ENCODE assay signal across 24 cellular contexts in the genomic region with DNA sequence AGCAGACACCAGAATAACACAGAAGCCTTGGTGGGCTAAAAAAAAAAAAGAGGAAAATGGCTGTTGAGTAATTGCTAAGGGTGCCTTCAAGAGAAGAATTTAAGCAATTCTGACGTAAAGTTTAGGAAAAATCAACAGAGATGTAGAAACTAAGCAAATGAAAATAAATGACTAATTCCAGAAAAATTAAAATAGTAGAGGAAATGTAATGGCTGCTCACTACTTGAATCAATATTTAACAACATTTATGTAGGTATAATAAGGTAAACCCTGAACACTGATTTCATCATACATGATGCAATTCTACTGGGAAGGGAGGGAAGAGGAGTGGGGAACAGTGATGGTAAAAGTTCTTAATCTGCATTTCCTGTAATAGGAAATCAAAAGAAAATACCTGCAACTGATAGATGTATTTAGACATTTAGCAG. TPM values are rescaled to one million over a fixed set of nuclear protein-coding genes. Genes with fewer than 3 reads are reported as not detected.
A peak's percentile ranks its signal among the peaks of the same experiment; 100 is the strongest.
DNase-seq lines count a peak whose midpoint lies in the region; ATAC-seq, FAIRE-seq and TF ChIP-seq lines count a peak whose summit lies in the region.
"Had no signal": no experiment of that assay in that cellular context is flagged by ENCODE, and none has a peak within 500 bp of the region (broad histone marks: within the 10 kb centered on the region; RNA-seq: fewer than 3 reads in every experiment).

No MANE protein-coding gene starts in this region.

- TF ChIP-seq CTCF in A549 (IDR thresholded peaks at IDR 0.05) = no peak

- FAIRE-seq in A549 (lab: Jason Lieb, UNC) = peak; percentile 80
- FAIRE-seq: D721Med, G401.6, GM12878 had no signal

- 14% methylated on average over 1 of the region's 1 CpG for WGBS in A549 (ENCODE audit: missing lambda C conversion rate)

- peaks cover 93% of the 10 kb centered on the region for H3K36me3 Mint-ChIP-seq in activated T-helper 2 cell treated with anti-CD3 and anti-CD28 coated beads, Interferon-gamma antibody, Interleukin-2, Interleukin-4, amounts not matched to agents 10 μg/mL and 5 μg/mL and 100 μg/mL, durations not matched to agents 14 hours and 24 hours and 36 hours (ENCODE audit: low read depth)

- H3K4me3 ChIP-seq in A549 (no peak overlapping the region), adipocyte (ENCODE audit: low read length) (no peak overlapping the region)
- H3K4me3 ChIP-seq: cardiac muscle cell, GM12878 had no signal

- H3K27me3 ChIP-seq in adipocyte (replicated peaks; ENCODE audit: control insufficient read depth, insufficient read depth, low read length) = no peaks in the 10 kb centered on the region
- H3K27me3 ChIP-seq: cardiac muscle cell had no signal

- no peak overlapping the region for H3K27ac Mint-ChIP-seq in activated T-helper 2 cell treated with anti-CD3 and anti-CD28 coated beads, Interferon-gamma antibody, Interleukin-2, Interleukin-4, amounts not matched to agents 10 μg/mL and 5 μg/mL and 100 μg/mL, durations not matched to agents 14 hours and 24 hours and 36 hours
- H3K27ac Mint-ChIP-seq: activated CD4-positive, alpha-beta T cell treated with anti-CD3 and anti-CD28 coated beads, Interleukin-2, amount 10 ng/mL, durations not matched to agents 24 days and 14 days; B cell had no signal

- peak; percentile 96 to 99 for TF ChIP-seq EP300 in A549 (IDR thresholded peaks at IDR 0.05)

- peak in 1 of 2 experiments; percentile 63; a peak in 3 of 5 replicates for TF ChIP-seq RAD21 in A549 (conservative IDR thresholded peaks at IDR 0.05 in 1 of 2, IDR thresholded peaks at IDR 0.05 in 1 of 2)

- intact Hi-C loops in activated T-helper 2 cell treated with anti-CD3 and anti-CD28 coated beads, Interferon-gamma antibody, Interleukin-2, Interleukin-4, amounts not matched to agents 10 μg/mL and 5 μg/mL and 100 μg/mL, durations not matched to agents 14 hours and 24 hours and 36 hours (cut with micrococcal nuclease) = no loop called here

- DNase-seq in A549 (ENCODE audit: low read depth in 1 of 2, low spot score in 1 of 2) (peak; percentile 15 to 78), EH (ENCODE audit: low read depth) (peak; percentile 83), adipocyte (ENCODE audit: low read depth) (peak; percentile 72), fibroblast of the conjunctiva (ENCODE audit: low read depth) (peak; percentile 10), glomerular visceral epithelial cell (ENCODE audit: extremely low spot score) (no peak), AG08395 (ENCODE audit: low spot score) (no peak), left lobe of liver (ENCODE audit: low spot score) (no peak)
- no peak for DNase-seq in activated T-helper 2 cell treated with anti-CD3 and anti-CD28 coated beads, Interferon-gamma antibody, Interleukin-2, Interleukin-4, amounts not matched to agents 10 μg/mL and 5 μg/mL and 100 μg/mL, durations not matched to agents 14 hours and 24 hours and 36 hours (ENCODE audit: low spot score)
- DNase-seq: activated CD4-positive, alpha-beta T cell treated with anti-CD3 and anti-CD28 coated beads, Interleukin-2, amount 10 ng/mL, durations not matched to agents 24 days and 14 days; activated T-cell treated with anti-CD3 and anti-CD28 coated beads, Interleukin-2, amount 50 U/mL, for 1 hour; effector CD4-positive, alpha-beta T cell; NCI-H1092; NCI-H748 treated with DMSO at 0.1 percent for 48 hours; occipital lobe; stimulated activated CD4-positive, alpha-beta T cell treated with anti-CD3 and anti-CD28 coated beads, Interleukin-4, amount 100 ng/mL, for 4 hours; stimulated activated CD8-positive, alpha-beta memory T cell treated with anti-CD3 and anti-CD28 coated beads, Interleukin-4, amount 100 ng/mL, for 48 hours had no signal

- peak overlapping the region; percentile 94 to 95 for H3K27ac ChIP-seq in A549
- H3K27ac ChIP-seq: cardiac muscle cell had no signal

- no peak overlapping the region for H3K9ac ChIP-seq in adipocyte (ENCODE audit: low read length)

- CTCF ChIA-PET in A549 (lab: Yijun Ruan, JAX) = interaction anchor here (1.0 to 1.6 kb wide), 2 partner anchors 22 to 74 kb away, joined by 3 to 4 read pairs; no protein-coding TSS in a partner anchor

- no peaks in the 10 kb centered on the region for H3K27me3 Mint-ChIP-seq in activated T-helper 2 cell treated with anti-CD3 and anti-CD28 coated beads, Interferon-gamma antibody, Interleukin-2, Interleukin-4, amounts not matched to agents 10 μg/mL and 5 μg/mL and 100 μg/mL, durations not matched to agents 14 hours and 24 hours and 36 hours (ENCODE audit: low read depth)
- H3K27me3 Mint-ChIP-seq: activated CD4-positive, alpha-beta T cell treated with anti-CD3 and anti-CD28 coated beads, Interleukin-2, amount 10 ng/mL, durations not matched to agents 24 days and 14 days; B cell had no signal

- no peak for TF ChIP-seq POLR2A in A549 (IDR thresholded peaks at IDR 0.05; ENCODE audit: low read length)

- POLR2A ChIA-PET in A549 (lab: Yijun Ruan, JAX) = no interaction called here

- H3K36me3 ChIP-seq in adipocyte (ENCODE audit: control insufficient read depth, insufficient read depth, low read length, severe bottlenecking) = peaks cover 93% of the 10 kb centered on the region

- H3K4me1 ChIP-seq in A549 (peaks cover 56% of the 10 kb centered on the region), adipocyte (ENCODE audit: control insufficient read depth, insufficient read depth, low read length) (peaks cover 3% of the 10 kb centered on the region)

- H3K4me1 Mint-ChIP-seq in activated T-helper 2 cell treated with anti-CD3 and anti-CD28 coated beads, Interferon-gamma antibody, Interleukin-2, Interleukin-4, amounts not matched to agents 10 μg/mL and 5 μg/mL and 100 μg/mL, durations not matched to agents 14 hours and 24 hours and 36 hours (ENCODE audit: low read depth) = peaks cover 19% of the 10 kb centered on the region
- H3K4me1 Mint-ChIP-seq: B cell had no signal

- no peaks in the 10 kb centered on the region for H3K9me3 Mint-ChIP-seq in activated T-helper 2 cell treated with anti-CD3 and anti-CD28 coated beads, Interferon-gamma antibody, Interleukin-2, Interleukin-4, amounts not matched to agents 10 μg/mL and 5 μg/mL and 100 μg/mL, durations not matched to agents 14 hours and 24 hours and 36 hours
- H3K9me3 Mint-ChIP-seq: activated CD4-positive, alpha-beta T cell treated with anti-CD3 and anti-CD28 coated beads, Interleukin-2, amount 10 ng/mL, durations not matched to agents 24 days and 14 days had no signal

- ATAC-seq in A549 = peak; percentile 73 to 84
- no peak for ATAC-seq in left lobe of liver
- ATAC-seq: activated naive CD4-positive, alpha-beta T cell treated with anti-CD3 and anti-CD28 coated beads, Interleukin-2, amount 50 U/mL, for 72 hours; GM12878; sciatic nerve; SK-N-SH treated with all-trans-retinoic acid at 6 μM for 48 hours had no signal

- peak overlapping the region; percentile 54 for H3K4me2 ChIP-seq in A549

- peaks cover 15% of the 10 kb centered on the region for H3K9me3 ChIP-seq in A549
- no peaks in the 10 kb centered on the region for H3K9me3 ChIP-seq in adipocyte (ENCODE audit: control insufficient read depth, low read length)

- H3K4me3 Mint-ChIP-seq in activated T-helper 2 cell treated with anti-CD3 and anti-CD28 coated beads, Interferon-gamma antibody, Interleukin-2, Interleukin-4, amounts not matched to agents 10 μg/mL and 5 μg/mL and 100 μg/mL, durations not matched to agents 14 hours and 24 hours and 36 hours (ENCODE audit: low read depth) = no peak overlapping the region
- H3K4me3 Mint-ChIP-seq: activated CD4-positive, alpha-beta T cell treated with anti-CD3 and anti-CD28 coated beads, Interleukin-2, amount 10 ng/mL, durations not matched to agents 24 days and 14 days; B cell had no signal

TF ChIP-seq in A549, 52 proteins besides CTCF, POLR2A, EP300 and RAD21 (continues in another document):
- TF ChIP-seq, protein P1, sequence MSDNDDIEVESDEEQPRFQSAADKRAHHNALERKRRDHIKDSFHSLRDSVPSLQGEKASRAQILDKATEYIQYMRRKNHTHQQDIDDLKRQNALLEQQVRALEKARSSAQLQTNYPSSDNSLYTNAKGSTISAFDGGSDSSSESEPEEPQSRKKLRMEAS (IDR thresholded peaks at IDR 0.05) = peak; percentile 64; the same call in 1 of the 2 replicates
- TF ChIP-seq FOSL2 (IDR thresholded peaks at IDR 0.05) (peak; percentile 97), FOSL2 (CRISPR knock-in tag; IDR thresholded peaks at IDR 0.05) (peak; percentile 91), JUN (IDR thresholded peaks at IDR 0.05) (peak; percentile 85 to 99; a peak in 4 of 5 replicates), ZC3H11A (IDR thresholded peaks at IDR 0.05) (no peak), RARB (CRISPR knock-in tag; IDR thresholded peaks at IDR 0.05) (0 out of 2 replicates have a peak, but pooled peaks have one; percentile 27), NPAS2 (CRISPR knock-in tag; IDR thresholded peaks at IDR 0.05; ENCODE audit: borderline replicate concordance) (no peak), ZSCAN20 (CRISPR knock-in tag; IDR thresholded peaks at IDR 0.05) (0 out of 2 replicates have a peak, but pooled peaks have one; percentile 5), RFX5 (IDR thresholded peaks at IDR 0.05) (no peak), JUNB (IDR thresholded peaks at IDR 0.05) (peak; percentile 100), SMC3 (IDR thresholded peaks at IDR 0.05) (peak; percentile 50; the same call in 1 of the 3 replicates)
- TF ChIP-seq, protein P2, sequence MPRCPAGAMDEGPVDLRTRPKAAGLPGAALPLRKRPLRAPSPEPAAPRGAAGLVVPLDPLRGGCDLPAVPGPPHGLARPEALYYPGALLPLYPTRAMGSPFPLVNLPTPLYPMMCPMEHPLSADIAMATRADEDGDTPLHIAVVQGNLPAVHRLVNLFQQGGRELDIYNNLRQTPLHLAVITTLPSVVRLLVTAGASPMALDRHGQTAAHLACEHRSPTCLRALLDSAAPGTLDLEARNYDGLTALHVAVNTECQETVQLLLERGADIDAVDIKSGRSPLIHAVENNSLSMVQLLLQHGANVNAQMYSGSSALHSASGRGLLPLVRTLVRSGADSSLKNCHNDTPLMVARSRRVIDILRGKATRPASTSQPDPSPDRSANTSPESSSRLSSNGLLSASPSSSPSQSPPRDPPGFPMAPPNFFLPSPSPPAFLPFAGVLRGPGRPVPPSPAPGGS (IDR thresholded peaks at IDR 0.05) = peak; percentile 99
- TF ChIP-seq, protein P3, sequence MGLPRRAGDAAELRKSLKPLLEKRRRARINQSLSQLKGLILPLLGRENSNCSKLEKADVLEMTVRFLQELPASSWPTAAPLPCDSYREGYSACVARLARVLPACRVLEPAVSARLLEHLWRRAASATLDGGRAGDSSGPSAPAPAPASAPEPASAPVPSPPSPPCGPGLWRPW (IDR thresholded peaks at IDR 0.05) = peak; percentile 100

RNA-seq across cellular contexts. Expression of a gene that starts 41.4 kb away (rescaled TPM):
- polyA plus RNA-seq in A549 (2011; rRNA removed) (62.2 and 94.8 TPM in 2 replicates), A549 (2017; fragmentation: RNase III; extraction: RNeasy Plus Mini Kit Qiagen cat#74134 plus additional on column Dnase treatment) (71.2 to 81.2 TPM (median 78.0 TPM) in 3 replicates)
- 31.3 and 35.5 TPM in 2 replicates for polyA plus RNA-seq in A549 (2012; cell fraction: cytosol; rRNA removed)
- 24.8 and 38.6 TPM in 2 replicates for polyA plus RNA-seq in A549 (2012; cell fraction: nucleus; rRNA removed)
- 42.9 and 56.2 TPM in 2 replicates for polyA minus RNA-seq in A549 (2011; rRNA and poly(A)+ RNA removed)
- total RNA-seq in left lobe of liver = 8.1 TPM
- 123 and 128 TPM in 2 replicates for total RNA-seq in activated T-helper 2 cell treated with anti-CD3 and anti-CD28 coated beads, Interferon-gamma antibody, Interleukin-2, Interleukin-4, amounts not matched to agents 10 μg/mL and 5 μg/mL and 100 μg/mL, durations not matched to agents 14 hours and 24 hours and 36 hours

Comparison
In these comparisons a context has a peak if more than half of its experiments do, and no peak if none do; other contexts are left out.
1. DNase-seq: peak in A549 (2 of 2), EH (single experiment), adipocyte (single experiment) and fibroblast of the conjunctiva (single experiment); none in glomerular visceral epithelial cell (single experiment), AG08395 (single experiment), left lobe of liver (single experiment) and activated T-helper 2 cell treated with anti-CD3 and anti-CD28 coated beads, Interferon-gamma antibody, Interleukin-2, Interleukin-4, amounts not matched to agents 10 μg/mL and 5 μg/mL and 100 μg/mL, durations not matched to agents 14 hours and 24 hours and 36 hours (single experiment).
2. RNA of a gene that starts 41.4 kb away (total RNA-seq): 123 to 128 TPM in activated T-helper 2 cell treated with anti-CD3 and anti-CD28 coated beads, Interferon-gamma antibody, Interleukin-2, Interleukin-4, amounts not matched to agents 10 μg/mL and 5 μg/mL and 100 μg/mL, durations not matched to agents 14 hours and 24 hours and 36 hours; 8.1 TPM in left lobe of liver (single experiment); every median in the first group is over 10 times any median in the second.